Comparison of ENCODE assay signal across 1 cellular context in the genomic region with DNA sequence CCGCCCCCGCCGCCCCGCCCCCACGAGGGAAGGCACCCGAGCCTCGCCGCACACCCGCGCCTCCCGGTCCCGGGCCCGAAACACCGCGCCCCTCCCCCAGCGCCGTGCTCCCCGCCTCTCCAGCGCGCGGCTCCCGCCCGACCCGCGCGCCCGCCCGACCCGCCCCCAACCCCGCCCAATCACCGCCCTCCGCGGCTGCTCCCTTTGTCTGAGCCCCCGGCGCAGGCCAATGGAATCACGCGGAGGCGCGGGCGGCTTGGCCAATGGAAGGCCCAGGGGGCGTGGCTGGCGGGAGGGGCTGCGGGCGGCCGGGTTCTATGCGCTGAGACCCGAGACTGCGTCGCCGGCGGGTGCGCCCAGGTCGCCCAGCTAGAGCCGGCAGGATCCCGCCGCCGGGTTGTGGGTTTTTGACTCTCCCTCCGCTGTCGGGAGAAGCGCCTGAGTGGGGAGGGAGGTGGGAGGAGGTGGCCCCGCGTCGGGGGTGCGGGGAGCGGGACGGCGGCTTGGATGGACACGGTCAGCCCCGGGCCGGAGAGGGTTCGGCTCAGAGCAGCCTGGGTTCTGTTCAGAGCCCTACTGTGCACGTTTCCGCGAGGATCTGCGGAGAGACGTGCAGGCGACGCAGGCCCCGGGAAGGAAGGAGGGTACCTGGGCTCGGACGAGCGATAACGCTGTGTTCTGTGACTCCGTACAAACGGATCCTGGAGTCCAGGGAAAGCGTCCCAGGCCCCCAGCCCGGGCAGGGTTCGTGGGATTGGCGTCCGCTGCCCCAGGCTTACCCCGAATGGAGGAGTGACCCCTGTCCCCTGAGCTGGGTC.
A peak's percentile ranks its signal among the peaks of the same experiment; 100 is the strongest.
TF ChIP-seq lines count a peak whose summit lies in the region.

No MANE protein-coding gene starts in this region.

TF ChIP-seq in HepG2, 621 proteins besides CTCF, POLR2A, EP300 and RAD21 (continued from another document and continues in another):
- TF ChIP-seq GABPB1 (CRISPR knock-in tag; IDR thresholded peaks at IDR 0.05) (peak; percentile 41; the same call in 1 of the 2 replicates), ZNF383 (CRISPR knock-in tag; IDR thresholded peaks at IDR 0.05; ENCODE audit: borderline replicate concordance) (peak; percentile 66; the same call in 1 of the 2 replicates), TAF15 (IDR thresholded peaks at IDR 0.05; ENCODE audit: low read depth, low read length, poor library complexity, severe bottlenecking) (no peak), ZNF253 (CRISPR knock-in tag; IDR thresholded peaks at IDR 0.05; ENCODE audit: borderline replicate concordance) (0 out of 2 replicates have a peak, but pooled peaks have one; percentile 38), ZNF230 (CRISPR knock-in tag; IDR thresholded peaks at IDR 0.05) (peak; percentile 45; the same call in 1 of the 2 replicates), ZBTB1 (CRISPR knock-in tag; IDR thresholded peaks at IDR 0.05; ENCODE audit: borderline replicate concordance) (no peak), HHEX (CRISPR knock-in tag; IDR thresholded peaks at IDR 0.05) (no peak), ZNF343 (CRISPR knock-in tag; IDR thresholded peaks at IDR 0.05) (0 out of 2 replicates have a peak, but pooled peaks have one; percentile 7), IRF2 (CRISPR knock-in tag; IDR thresholded peaks at IDR 0.05) (peak; percentile 63; the same call in 1 of the 2 replicates), SNAI1 (CRISPR knock-in tag; IDR thresholded peaks at IDR 0.05; ENCODE audit: borderline replicate concordance) (no peak), ZNF746 (CRISPR knock-in tag; IDR thresholded peaks at IDR 0.05) (0 out of 2 replicates have a peak, but pooled peaks have one; percentile 9), ELF3 (CRISPR knock-in tag; IDR thresholded peaks at IDR 0.05) (0 out of 2 replicates have a peak, but pooled peaks have one; percentile 20), ZNF263 (CRISPR knock-in tag; IDR thresholded peaks at IDR 0.05) (peak; percentile 23; the same call in 1 of the 2 replicates), ASH2L (IDR thresholded peaks at IDR 0.05; ENCODE audit: insufficient read length, low read depth, low read length) (peak; percentile 26), REL (CRISPR knock-in tag; conservative IDR thresholded peaks at IDR 0.05) (0 out of 2 replicates have a peak, but pooled peaks have one; percentile 30), SNAPC2 (CRISPR knock-in tag; IDR thresholded peaks at IDR 0.05) (no peak), HOXA5 (CRISPR knock-in tag; IDR thresholded peaks at IDR 0.05) (peak; percentile 46; the same call in 1 of the 2 replicates), HNF4G (IDR thresholded peaks at IDR 0.05; ENCODE audit: borderline replicate concordance, low read depth, low read length) (no peak), HNF4G (CRISPR knock-in tag; IDR thresholded peaks at IDR 0.05; ENCODE audit: borderline replicate concordance, low read depth) (0 out of 2 replicates have a peak, but pooled peaks have one; percentile 36), ZNF430 (CRISPR knock-in tag; IDR thresholded peaks at IDR 0.05) (no peak), ZBTB42 (CRISPR knock-in tag; IDR thresholded peaks at IDR 0.05) (0 out of 2 replicates have a peak, but pooled peaks have one; percentile 62), CCDC6 (CRISPR knock-in tag; IDR thresholded peaks at IDR 0.05) (peak; percentile 80; the same call in 1 of the 2 replicates), SUZ12 (IDR thresholded peaks at IDR 0.05; ENCODE audit: low read depth, low read length) (no peak), ZBTB7B (CRISPR knock-in tag; IDR thresholded peaks at IDR 0.05) (no peak), ZNF335 (CRISPR knock-in tag; IDR thresholded peaks at IDR 0.05) (no peak), ATRX (CRISPR knock-in tag; IDR thresholded peaks at IDR 0.05; ENCODE audit: borderline replicate concordance) (no peak), ZNF44 (CRISPR knock-in tag; IDR thresholded peaks at IDR 0.05) (peak; percentile 93), ZNF367 (CRISPR knock-in tag; IDR thresholded peaks at IDR 0.05; ENCODE audit: borderline replicate concordance) (no peak), NCOA2 (CRISPR knock-in tag; IDR thresholded peaks at IDR 0.05) (no peak), NR2C2 (CRISPR knock-in tag; IDR thresholded peaks at IDR 0.05; ENCODE audit: borderline replicate concordance) (peak; percentile 16; the same call in 1 of the 2 replicates), GLI4 (CRISPR knock-in tag; IDR thresholded peaks at IDR 0.05; ENCODE audit: borderline replicate concordance) (peak; percentile 87; the same call in 1 of the 2 replicates), NFATC3 (CRISPR knock-in tag; IDR thresholded peaks at IDR 0.05) (no peak), ZFX (CRISPR knock-in tag; IDR thresholded peaks at IDR 0.05; ENCODE audit: low read depth) (peak; percentile 26; the same call in 1 of the 2 replicates), NFE2L2 (IDR thresholded peaks at IDR 0.05; ENCODE audit: low read length) (no peak), ZNF678 (CRISPR knock-in tag; IDR thresholded peaks at IDR 0.05) (0 out of 2 replicates have a peak, but pooled peaks have one; percentile 49), YEATS2 (CRISPR knock-in tag; IDR thresholded peaks at IDR 0.05; ENCODE audit: borderline replicate concordance) (no peak), DNMT1 (CRISPR knock-in tag; IDR thresholded peaks at IDR 0.05) (peak; percentile 84; the same call in 1 of the 2 replicates), SP5 (CRISPR knock-in tag; IDR thresholded peaks at IDR 0.05; ENCODE audit: borderline replicate concordance, low read depth) (no peak; the same call in 1 of the 2 replicates), HDAC1 (CRISPR knock-in tag; IDR thresholded peaks at IDR 0.05) (no peak), STAG1 (CRISPR knock-in tag; IDR thresholded peaks at IDR 0.05) (no peak), ZNF317 (CRISPR knock-in tag; IDR thresholded peaks at IDR 0.05) (peak; percentile 37; the same call in 1 of the 2 replicates), NFYB (CRISPR knock-in tag; IDR thresholded peaks at IDR 0.05) (peak; percentile 88), ZMYM3 (CRISPR knock-in tag; IDR thresholded peaks at IDR 0.05) (peak; percentile 36; the same call in 1 of the 2 replicates), XRCC5 (optimal IDR thresholded peaks at IDR 0.05; ENCODE audit: low read length) (peak; percentile 14), ZNF605 (CRISPR knock-in tag; IDR thresholded peaks at IDR 0.05) (0 out of 2 replicates have a peak, but pooled peaks have one; percentile 44), NONO (IDR thresholded peaks at IDR 0.05) (no peak), NONO (CRISPR knock-in tag; conservative IDR thresholded peaks at IDR 0.05) (0 out of 2 replicates have a peak, but pooled peaks have one; percentile 20), ZBTB8A (CRISPR knock-in tag; IDR thresholded peaks at IDR 0.05; ENCODE audit: borderline replicate concordance, low read depth) (0 out of 2 replicates have a peak, but pooled peaks have one; percentile 42), ZNF850 (CRISPR knock-in tag; conservative IDR thresholded peaks at IDR 0.05) (no peak), HCFC1 (IDR thresholded peaks at IDR 0.05; ENCODE audit: low read depth, low read length) (no peak), ZNF614 (CRISPR knock-in tag; IDR thresholded peaks at IDR 0.05; ENCODE audit: borderline replicate concordance) (no peak; the same call in 1 of the 2 replicates)
- TF ChIP-seq, protein P1, sequence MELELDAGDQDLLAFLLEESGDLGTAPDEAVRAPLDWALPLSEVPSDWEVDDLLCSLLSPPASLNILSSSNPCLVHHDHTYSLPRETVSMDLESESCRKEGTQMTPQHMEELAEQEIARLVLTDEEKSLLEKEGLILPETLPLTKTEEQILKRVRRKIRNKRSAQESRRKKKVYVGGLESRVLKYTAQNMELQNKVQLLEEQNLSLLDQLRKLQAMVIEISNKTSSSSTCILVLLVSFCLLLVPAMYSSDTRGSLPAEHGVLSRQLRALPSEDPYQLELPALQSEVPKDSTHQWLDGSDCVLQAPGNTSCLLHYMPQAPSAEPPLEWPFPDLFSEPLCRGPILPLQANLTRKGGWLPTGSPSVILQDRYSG (CRISPR knock-in tag; IDR thresholded peaks at IDR 0.05): no peak
- TF ChIP-seq, protein P2, sequence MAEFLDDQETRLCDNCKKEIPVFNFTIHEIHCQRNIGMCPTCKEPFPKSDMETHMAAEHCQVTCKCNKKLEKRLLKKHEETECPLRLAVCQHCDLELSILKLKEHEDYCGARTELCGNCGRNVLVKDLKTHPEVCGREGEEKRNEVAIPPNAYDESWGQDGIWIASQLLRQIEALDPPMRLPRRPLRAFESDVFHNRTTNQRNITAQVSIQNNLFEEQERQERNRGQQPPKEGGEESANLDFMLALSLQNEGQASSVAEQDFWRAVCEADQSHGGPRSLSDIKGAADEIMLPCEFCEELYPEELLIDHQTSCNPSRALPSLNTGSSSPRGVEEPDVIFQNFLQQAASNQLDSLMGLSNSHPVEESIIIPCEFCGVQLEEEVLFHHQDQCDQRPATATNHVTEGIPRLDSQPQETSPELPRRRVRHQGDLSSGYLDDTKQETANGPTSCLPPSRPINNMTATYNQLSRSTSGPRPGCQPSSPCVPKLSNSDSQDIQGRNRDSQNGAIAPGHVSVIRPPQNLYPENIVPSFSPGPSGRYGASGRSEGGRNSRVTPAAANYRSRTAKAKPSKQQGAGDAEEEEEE (CRISPR knock-in tag; IDR thresholded peaks at IDR 0.05; ENCODE audit: borderline replicate concordance): peak; percentile 76; the same call in 1 of the 2 replicates
- TF ChIP-seq, protein P3, sequence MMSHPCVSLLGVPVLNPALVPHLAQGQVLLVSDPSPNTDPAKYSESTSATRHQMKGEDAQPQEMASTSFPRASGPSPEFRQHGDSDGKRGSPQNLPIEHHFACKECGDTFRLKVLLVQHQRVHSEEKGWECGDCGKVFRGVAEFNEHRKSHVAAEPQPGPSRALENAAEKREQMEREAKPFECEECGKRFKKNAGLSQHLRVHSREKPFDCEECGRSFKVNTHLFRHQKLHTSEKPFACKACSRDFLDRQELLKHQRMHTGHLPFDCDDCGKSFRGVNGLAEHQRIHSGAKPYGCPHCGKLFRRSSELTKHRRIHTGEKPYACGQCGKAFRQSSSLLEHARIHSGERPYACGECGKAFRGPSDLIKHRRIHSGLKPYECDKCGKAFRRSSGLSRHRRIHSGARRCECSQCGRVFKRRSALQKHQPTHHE (CRISPR knock-in tag; IDR thresholded peaks at IDR 0.05; ENCODE audit: borderline replicate concordance): 0 out of 2 replicates have a peak, but pooled peaks have one; percentile 24
- TF ChIP-seq, protein P4, sequence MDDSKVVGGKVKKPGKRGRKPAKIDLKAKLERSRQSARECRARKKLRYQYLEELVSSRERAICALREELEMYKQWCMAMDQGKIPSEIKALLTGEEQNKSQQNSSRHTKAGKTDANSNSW (CRISPR knock-in tag; IDR thresholded peaks at IDR 0.05; ENCODE audit: borderline replicate concordance): peak; percentile 86; the same call in 1 of the 2 replicates
- TF ChIP-seq, protein P5, sequence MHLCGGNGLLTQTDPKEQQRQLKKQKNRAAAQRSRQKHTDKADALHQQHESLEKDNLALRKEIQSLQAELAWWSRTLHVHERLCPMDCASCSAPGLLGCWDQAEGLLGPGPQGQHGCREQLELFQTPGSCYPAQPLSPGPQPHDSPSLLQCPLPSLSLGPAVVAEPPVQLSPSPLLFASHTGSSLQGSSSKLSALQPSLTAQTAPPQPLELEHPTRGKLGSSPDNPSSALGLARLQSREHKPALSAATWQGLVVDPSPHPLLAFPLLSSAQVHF (CRISPR knock-in tag; IDR thresholded peaks at IDR 0.05): no peak
- TF ChIP-seq, protein P6, sequence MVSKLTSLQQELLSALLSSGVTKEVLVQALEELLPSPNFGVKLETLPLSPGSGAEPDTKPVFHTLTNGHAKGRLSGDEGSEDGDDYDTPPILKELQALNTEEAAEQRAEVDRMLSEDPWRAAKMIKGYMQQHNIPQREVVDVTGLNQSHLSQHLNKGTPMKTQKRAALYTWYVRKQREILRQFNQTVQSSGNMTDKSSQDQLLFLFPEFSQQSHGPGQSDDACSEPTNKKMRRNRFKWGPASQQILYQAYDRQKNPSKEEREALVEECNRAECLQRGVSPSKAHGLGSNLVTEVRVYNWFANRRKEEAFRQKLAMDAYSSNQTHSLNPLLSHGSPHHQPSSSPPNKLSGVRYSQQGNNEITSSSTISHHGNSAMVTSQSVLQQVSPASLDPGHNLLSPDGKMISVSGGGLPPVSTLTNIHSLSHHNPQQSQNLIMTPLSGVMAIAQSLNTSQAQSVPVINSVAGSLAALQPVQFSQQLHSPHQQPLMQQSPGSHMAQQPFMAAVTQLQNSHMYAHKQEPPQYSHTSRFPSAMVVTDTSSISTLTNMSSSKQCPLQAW (CRISPR knock-in tag; IDR thresholded peaks at IDR 0.05): 0 out of 2 replicates have a peak, but pooled peaks have one; percentile 25
- TF ChIP-seq, protein P7, sequence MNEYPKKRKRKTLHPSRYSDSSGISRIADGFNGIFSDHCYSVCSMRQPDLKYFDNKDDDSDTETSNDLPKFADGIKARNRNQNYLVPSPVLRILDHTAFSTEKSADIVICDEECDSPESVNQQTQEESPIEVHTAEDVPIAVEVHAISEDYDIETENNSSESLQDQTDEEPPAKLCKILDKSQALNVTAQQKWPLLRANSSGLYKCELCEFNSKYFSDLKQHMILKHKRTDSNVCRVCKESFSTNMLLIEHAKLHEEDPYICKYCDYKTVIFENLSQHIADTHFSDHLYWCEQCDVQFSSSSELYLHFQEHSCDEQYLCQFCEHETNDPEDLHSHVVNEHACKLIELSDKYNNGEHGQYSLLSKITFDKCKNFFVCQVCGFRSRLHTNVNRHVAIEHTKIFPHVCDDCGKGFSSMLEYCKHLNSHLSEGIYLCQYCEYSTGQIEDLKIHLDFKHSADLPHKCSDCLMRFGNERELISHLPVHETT (CRISPR knock-in tag; conservative IDR thresholded peaks at IDR 0.05): peak; percentile 88; the same call in 1 of the 2 replicates
- TF ChIP-seq, protein P8, sequence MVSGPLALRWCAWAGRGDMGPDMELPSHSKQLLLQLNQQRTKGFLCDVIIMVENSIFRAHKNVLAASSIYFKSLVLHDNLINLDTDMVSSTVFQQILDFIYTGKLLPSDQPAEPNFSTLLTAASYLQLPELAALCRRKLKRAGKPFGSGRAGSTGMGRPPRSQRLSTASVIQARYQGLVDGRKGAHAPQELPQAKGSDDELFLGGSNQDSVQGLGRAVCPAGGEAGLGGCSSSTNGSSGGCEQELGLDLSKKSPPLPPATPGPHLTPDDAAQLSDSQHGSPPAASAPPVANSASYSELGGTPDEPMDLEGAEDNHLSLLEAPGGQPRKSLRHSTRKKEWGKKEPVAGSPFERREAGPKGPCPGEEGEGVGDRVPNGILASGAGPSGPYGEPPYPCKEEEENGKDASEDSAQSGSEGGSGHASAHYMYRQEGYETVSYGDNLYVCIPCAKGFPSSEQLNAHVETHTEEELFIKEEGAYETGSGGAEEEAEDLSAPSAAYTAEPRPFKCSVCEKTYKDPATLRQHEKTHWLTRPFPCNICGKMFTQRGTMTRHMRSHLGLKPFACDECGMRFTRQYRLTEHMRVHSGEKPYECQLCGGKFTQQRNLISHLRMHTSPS (CRISPR knock-in tag; IDR thresholded peaks at IDR 0.05; ENCODE audit: low read depth): peak; percentile 36; the same call in 1 of the 2 replicates
- TF ChIP-seq, protein P9, sequence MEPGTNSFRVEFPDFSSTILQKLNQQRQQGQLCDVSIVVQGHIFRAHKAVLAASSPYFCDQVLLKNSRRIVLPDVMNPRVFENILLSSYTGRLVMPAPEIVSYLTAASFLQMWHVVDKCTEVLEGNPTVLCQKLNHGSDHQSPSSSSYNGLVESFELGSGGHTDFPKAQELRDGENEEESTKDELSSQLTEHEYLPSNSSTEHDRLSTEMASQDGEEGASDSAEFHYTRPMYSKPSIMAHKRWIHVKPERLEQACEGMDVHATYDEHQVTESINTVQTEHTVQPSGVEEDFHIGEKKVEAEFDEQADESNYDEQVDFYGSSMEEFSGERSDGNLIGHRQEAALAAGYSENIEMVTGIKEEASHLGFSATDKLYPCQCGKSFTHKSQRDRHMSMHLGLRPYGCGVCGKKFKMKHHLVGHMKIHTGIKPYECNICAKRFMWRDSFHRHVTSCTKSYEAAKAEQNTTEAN (CRISPR knock-in tag; conservative IDR thresholded peaks at IDR 0.05): 0 out of 2 replicates have a peak, but pooled peaks have one; percentile 7
